In the genomic region with DNA sequence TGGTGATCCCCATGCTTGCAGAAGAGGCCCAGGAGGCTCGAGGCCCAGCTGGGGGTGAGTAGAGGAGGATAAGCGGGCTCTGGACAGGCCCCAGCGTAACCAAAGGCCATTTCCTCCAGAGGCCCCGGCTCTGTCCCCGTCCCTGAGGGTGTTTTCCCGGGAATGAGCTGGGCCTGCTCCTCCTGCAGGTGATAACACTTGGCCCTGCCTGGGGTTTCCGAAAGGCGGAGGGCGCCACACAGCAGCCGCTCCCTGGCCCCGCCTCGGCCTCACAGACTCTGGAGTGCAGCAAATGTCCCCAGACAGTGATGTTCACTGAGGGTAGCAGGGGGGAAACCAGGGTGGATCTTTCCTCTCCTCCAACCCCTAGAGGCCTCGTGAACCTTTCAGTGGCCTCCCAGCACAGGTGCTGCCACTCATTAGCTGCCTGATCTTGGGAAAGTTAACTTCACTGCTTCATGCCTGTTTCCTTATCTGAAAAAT, we compare ENCODE assay signal across 9 cellular contexts. TPM values are rescaled to one million over a fixed set of nuclear protein-coding genes. Genes with fewer than 3 reads are reported as not detected.
DNase-seq lines count a peak whose midpoint lies in the region; ATAC-seq and TF ChIP-seq lines count a peak whose summit lies in the region.
"Had no signal": no experiment of that assay in that cellular context is flagged by ENCODE, and none has a peak within 500 bp of the region (broad histone marks: within the 10 kb centered on the region; RNA-seq: fewer than 3 reads in every experiment).

No MANE protein-coding gene starts in this region.

- no peaks in the 10 kb centered on the region for H3K36me3 Mint-ChIP-seq in CD8-positive, alpha-beta T cell
- peaks cover 5% of the 10 kb centered on the region for H3K36me3 Mint-ChIP-seq in activated naive CD8-positive, alpha-beta T cell treated with anti-CD3 and anti-CD28 coated beads, Interleukin-2, amount 10 ng/mL, durations not matched to agents 7 days and 5 days
- no peaks in the 10 kb centered on the region for H3K36me3 Mint-ChIP-seq in chondrocyte (ENCODE audit: low read depth)

- H3K27me3 ChIP-seq in CD8-positive, alpha-beta T cell (ENCODE audit: insufficient read depth, low read length): no peaks in the 10 kb centered on the region
- no peaks in the 10 kb centered on the region for H3K27me3 ChIP-seq in effector memory CD4-positive, alpha-beta T cell (replicated peaks; ENCODE audit: control insufficient read depth, insufficient read depth, low read length, poor library complexity, severe bottlenecking)
- no peaks in the 10 kb centered on the region for H3K27me3 ChIP-seq in vagina

- POLR2A ChIA-PET in CD8-positive, alpha-beta T cell (lab: Charles Lee): interaction anchor here (1.0 to 1.2 kb wide), 2 partner anchors 8 to 47 kb away, joined by 5 read pairs; partner anchors contain the start of gene TAB1
- POLR2A ChIA-PET in activated naive CD8-positive, alpha-beta T cell treated with anti-CD3 and anti-CD28 coated beads, Interleukin-2, amount 10 ng/mL, durations not matched to agents 7 days and 5 days (lab: Charles Lee): interaction anchor here (1.0 to 2.3 kb wide), 13 partner anchors 9 to 732 kb away, joined by 3 to 15 read pairs (median 4); partner anchors contain the start of genes ATF4, RPL3, TAB1 and TNRC6B

- peak overlapping the region; percentile 20 for H3K27ac Mint-ChIP-seq in CD8-positive, alpha-beta T cell
- H3K27ac Mint-ChIP-seq in activated naive CD8-positive, alpha-beta T cell treated with anti-CD3 and anti-CD28 coated beads, Interleukin-2, amount 10 ng/mL, durations not matched to agents 7 days and 5 days: peak overlapping the region; percentile 98
- no peak overlapping the region for H3K27ac Mint-ChIP-seq in chondrocyte (ENCODE audit: unreplicated experiment)

- H3K4me1 ChIP-seq in CD8-positive, alpha-beta T cell (ENCODE audit: insufficient read depth, low read length): peaks cover 42% of the 10 kb centered on the region
- peaks cover 3% of the 10 kb centered on the region for H3K4me1 ChIP-seq in effector memory CD4-positive, alpha-beta T cell (ENCODE audit: control insufficient read depth, insufficient read depth, low read length, poor library complexity, severe bottlenecking)
- peaks cover 14% of the 10 kb centered on the region for H3K4me1 ChIP-seq in vagina

- peak; percentile 40 for ATAC-seq in CD8-positive, alpha-beta T cell
- peak; percentile 37 for ATAC-seq in GM19023 (IDR thresholded peaks at IDR 0.05; ENCODE audit: unreplicated experiment)
- ATAC-seq in HG03039 (IDR thresholded peaks at IDR 0.05; ENCODE audit: unreplicated experiment): peak; percentile 33
- ATAC-seq in activated naive CD8-positive, alpha-beta T cell treated with anti-CD3 and anti-CD28 coated beads, Interleukin-2, amount 10 ng/mL, durations not matched to agents 7 days and 5 days (ENCODE audit: low read depth): peak; percentile 31

- no peaks in the 10 kb centered on the region for H3K36me3 ChIP-seq in CD8-positive, alpha-beta T cell (ENCODE audit: insufficient read depth, low read length)
- no peaks in the 10 kb centered on the region for H3K36me3 ChIP-seq in effector memory CD4-positive, alpha-beta T cell (ENCODE audit: control insufficient read depth, insufficient read depth, low read length)
- H3K36me3 ChIP-seq in vagina: no peaks in the 10 kb centered on the region

- no peak for TF ChIP-seq CTCF in CD8-positive, alpha-beta T cell (IDR thresholded peaks at IDR 0.05)
- TF ChIP-seq CTCF in vagina (IDR thresholded peaks at IDR 0.05) (no peak), chondrocyte (IDR thresholded peaks at IDR 0.05) (no peak)

- no peaks in the 10 kb centered on the region for H3K9me3 Mint-ChIP-seq in CD8-positive, alpha-beta T cell
- no peaks in the 10 kb centered on the region for H3K9me3 Mint-ChIP-seq in activated naive CD8-positive, alpha-beta T cell treated with anti-CD3 and anti-CD28 coated beads, Interleukin-2, amount 10 ng/mL, durations not matched to agents 7 days and 5 days
- H3K9me3 Mint-ChIP-seq in chondrocyte (ENCODE audit: low read depth): no peaks in the 10 kb centered on the region

- H3K4me3 ChIP-seq in CD8-positive, alpha-beta T cell (ENCODE audit: low read depth, low read length): no peak overlapping the region
- no peak overlapping the region for H3K4me3 ChIP-seq in effector memory CD4-positive, alpha-beta T cell (ENCODE audit: insufficient read depth, low read depth, low read length, poor library complexity, severe bottlenecking)
- H3K4me3 ChIP-seq in vagina: no peak overlapping the region

- H3K9me3 ChIP-seq in CD8-positive, alpha-beta T cell (ENCODE audit: low read length): no peaks in the 10 kb centered on the region
- no peaks in the 10 kb centered on the region for H3K9me3 ChIP-seq in effector memory CD4-positive, alpha-beta T cell (ENCODE audit: control insufficient read depth, low read length)
- H3K9me3 ChIP-seq in vagina: no peaks in the 10 kb centered on the region

- intact Hi-C loops in CD8-positive, alpha-beta T cell (cut with DNase I, micrococcal nuclease): no loop called here
- intact Hi-C loops in vagina (cut with DNase I): no loop called here

- DNase-seq in CD8-positive, alpha-beta T cell: no peak
- peak; percentile 50 for DNase-seq in activated naive CD8-positive, alpha-beta T cell treated with anti-CD3 and anti-CD28 coated beads, Interleukin-2, amount 10 ng/mL, durations not matched to agents 7 days and 5 days
- DNase-seq in effector memory CD4-positive, alpha-beta T cell: no peak
- no peak for DNase-seq in NCI-H2196 (lab: John Stamatoyannopoulos, UW; ENCODE audit: unreplicated experiment)
- no peak for DNase-seq in vagina (ENCODE audit: extremely low spot score in 2 of 2)
- DNase-seq in chondrocyte (ENCODE audit: low spot score): no peak

- H3K27ac ChIP-seq in CD8-positive, alpha-beta T cell (ENCODE audit: low read depth, low read length): no peak overlapping the region
- H3K27ac ChIP-seq in effector memory CD4-positive, alpha-beta T cell (ENCODE audit: insufficient read depth, low read length, poor library complexity, severe bottlenecking): no peak overlapping the region
- H3K27ac ChIP-seq in vagina: no peak overlapping the region
- H3K27ac ChIP-seq: RWPE1 had no signal

- peak overlapping the region; percentile 59 for H3K4me3 Mint-ChIP-seq in CD8-positive, alpha-beta T cell
- peak overlapping the region; percentile 86 for H3K4me3 Mint-ChIP-seq in activated naive CD8-positive, alpha-beta T cell treated with anti-CD3 and anti-CD28 coated beads, Interleukin-2, amount 10 ng/mL, durations not matched to agents 7 days and 5 days
- no peak overlapping the region for H3K4me3 Mint-ChIP-seq in chondrocyte (ENCODE audit: unreplicated experiment)

- H3K27me3 Mint-ChIP-seq in CD8-positive, alpha-beta T cell (ENCODE audit: low read depth): peaks cover 4% of the 10 kb centered on the region
- no peaks in the 10 kb centered on the region for H3K27me3 Mint-ChIP-seq in activated naive CD8-positive, alpha-beta T cell treated with anti-CD3 and anti-CD28 coated beads, Interleukin-2, amount 10 ng/mL, durations not matched to agents 7 days and 5 days
- no peaks in the 10 kb centered on the region for H3K27me3 Mint-ChIP-seq in chondrocyte (ENCODE audit: low read depth)

- no peak for TF ChIP-seq POLR2A in vagina (IDR thresholded peaks at IDR 0.05)

- CTCF ChIA-PET in CD8-positive, alpha-beta T cell (lab: Charles Lee): interaction anchor here (1.3 to 2.9 kb wide), 3 partner anchors 10 to 88 kb away, joined by 3 to 7 read pairs (median 3); no protein-coding TSS in a partner anchor

- H3K4me1 Mint-ChIP-seq in CD8-positive, alpha-beta T cell (ENCODE audit: low read depth): peaks cover 29% of the 10 kb centered on the region
- peaks cover 42% of the 10 kb centered on the region for H3K4me1 Mint-ChIP-seq in activated naive CD8-positive, alpha-beta T cell treated with anti-CD3 and anti-CD28 coated beads, Interleukin-2, amount 10 ng/mL, durations not matched to agents 7 days and 5 days
- H3K4me1 Mint-ChIP-seq in chondrocyte (ENCODE audit: low read depth): no peaks in the 10 kb centered on the region

RNA-seq across cellular contexts. Expression of gene MGAT3, which starts 10.5 kb away (rescaled TPM):
- under 1 TPM in 1 of 2 experiments, not detected in 1; 0.05 TPM for total RNA-seq in CD8-positive, alpha-beta T cell
- 1 to 10 TPM; 7.0 to 7.2 TPM for total RNA-seq in activated naive CD8-positive, alpha-beta T cell treated with anti-CD3 and anti-CD28 coated beads, Interleukin-2, amount 10 ng/mL, durations not matched to agents 7 days and 5 days
- total RNA-seq in vagina: 0.98 TPM
- total RNA-seq in chondrocyte: 3.6 to 6.4 TPM (median 6.1 TPM) in 3 replicates

RNA-seq across cellular contexts. Expression of gene TAB1, which starts 46.7 kb away (rescaled TPM):
- 10 to 100 TPM; 15.3 to 16.5 TPM for total RNA-seq in CD8-positive, alpha-beta T cell
- total RNA-seq in activated naive CD8-positive, alpha-beta T cell treated with anti-CD3 and anti-CD28 coated beads, Interleukin-2, amount 10 ng/mL, durations not matched to agents 7 days and 5 days: 10 to 100 TPM; 37.4 to 39.9 TPM
- total RNA-seq in vagina (25.5 TPM), chondrocyte (17.1 to 24.5 TPM (median 21.3 TPM) in 3 replicates)

RNA-seq across cellular contexts. Expression of gene MIEF1, which starts 55.8 kb away (rescaled TPM):
- 10 to 100 TPM; 24.8 to 25.3 TPM for total RNA-seq in CD8-positive, alpha-beta T cell
- 10 to 100 TPM; 33.9 to 40.0 TPM for total RNA-seq in activated naive CD8-positive, alpha-beta T cell treated with anti-CD3 and anti-CD28 coated beads, Interleukin-2, amount 10 ng/mL, durations not matched to agents 7 days and 5 days
- total RNA-seq in vagina (18.9 TPM), chondrocyte (22.7 to 24.0 TPM (median 23.0 TPM) in 3 replicates)
